ENCODE assay signal across 9 cellular contexts in genomic region chrX:155262970-155263754, GRCh38. TPM values are rescaled to one million over a fixed set of nuclear protein-coding genes. Genes with fewer than 3 reads are reported as not detected.
DNase-seq lines count a peak whose midpoint lies in the region; ATAC-seq and TF ChIP-seq lines count a peak whose summit lies in the region.
"Had no signal": no experiment of that assay in that cellular context is flagged by ENCODE, and none has a peak within 500 bp of the region (broad histone marks: within the 10 kb centered on the region; RNA-seq: fewer than 3 reads in every experiment).

No MANE protein-coding gene starts in this region.

- in situ Hi-C loops in transverse colon (cut with MboI; ENCODE audit: low pct_ligation_motif_present in 1 of 4, low pct_unique_long_range_greater_than_20kb in 1 of 4, low sequenced_read_pairs in 3 of 4), result no loop called here

- no peaks in the 10 kb centered on the region for H3K27me3 Mint-ChIP-seq in T-cell

- 36 to 38% methylated on average over 5 of the region's 5 CpGs for WGBS in esophagus squamous epithelium, 2 donors
- 20 to 42% methylated on average over 1 to 5 of the region's 5 CpGs for WGBS in transverse colon (ENCODE audit: low coverage in 1 of 2), 2 donors

- H3K27me3 ChIP-seq in BLaER1 (peaks cover 10% of the 10 kb centered on the region; the same call in 1 of the 2 replicates), esophagus squamous epithelium (peaks cover 0 to 5% (median 0%) of the 10 kb centered on the region in 4 donors), transverse colon (peaks cover 9% of the 10 kb centered on the region)

- H3K27ac ChIP-seq in BLaER1 (peak overlapping the region; percentile 72; the same call in 1 of the 2 replicates), esophagus squamous epithelium (no peak overlapping the region), transverse colon (no peak overlapping the region)

- H3K27ac Mint-ChIP-seq in T-cell, result peak overlapping the region; percentile 71 to 83

- no peaks in the 10 kb centered on the region for H4K20me1 ChIP-seq in BLaER1

- intact Hi-C loops in esophagus squamous epithelium (cut with DNase I), result no loop called here
- intact Hi-C loops in transverse colon (cut with DNase I; ENCODE audit: low total_unique reads), result no loop called here

- TF ChIP-seq POLR2A in esophagus squamous epithelium (IDR thresholded peaks at IDR 0.05) (no peak), transverse colon (IDR thresholded peaks at IDR 0.05) (no peak)

- H3K4me2 ChIP-seq in BLaER1, result peak overlapping the region; percentile 69

- H3K9me3 ChIP-seq in BLaER1, result no peaks in the 10 kb centered on the region
- no peaks in the 10 kb centered on the region for H3K9me3 ChIP-seq in iPS-18c (ENCODE audit: control insufficient read depth, insufficient read depth, low read length)
- no peaks in the 10 kb centered on the region for H3K9me3 ChIP-seq in esophagus squamous epithelium
- H3K9me3 ChIP-seq in transverse colon, result no peaks in the 10 kb centered on the region

- POLR2A ChIA-PET in T-cell (lab: Charles Lee), result no interaction called here

- TF ChIP-seq EP300 in transverse colon (IDR thresholded peaks at IDR 0.05; ENCODE audit: low read depth), result no peak

- H3K9ac ChIP-seq in BLaER1, result peak overlapping the region; percentile 80

- TF ChIP-seq CTCF in esophagus squamous epithelium (IDR thresholded peaks at IDR 0.05), result no peak
- TF ChIP-seq CTCF in transverse colon (IDR thresholded peaks at IDR 0.05), result no peak

- H3K36me3 ChIP-seq in BLaER1, result peaks cover 11% of the 10 kb centered on the region; the same call in 1 of the 2 replicates
- no peaks in the 10 kb centered on the region for H3K36me3 ChIP-seq in esophagus squamous epithelium
- no peaks in the 10 kb centered on the region for H3K36me3 ChIP-seq in transverse colon

- peak; percentile 47 for ATAC-seq in GM21529 (IDR thresholded peaks at IDR 0.05; ENCODE audit: unreplicated experiment)
- peak; percentile 43 to 62 (median 53) for ATAC-seq in T-cell (replicated peaks in 1 of 4)
- no peak for ATAC-seq in HG03097 (IDR thresholded peaks at IDR 0.05; ENCODE audit: low FRiP score, unreplicated experiment)
- ATAC-seq in HG03095 (IDR thresholded peaks at IDR 0.05; ENCODE audit: unreplicated experiment), result no peak

- peaks cover 8% of the 10 kb centered on the region for H3K36me3 Mint-ChIP-seq in T-cell

- peaks cover 7 to 35% (median 27%) of the 10 kb centered on the region in 3 donors for H3K4me1 Mint-ChIP-seq in T-cell

- CTCF ChIA-PET in T-cell (lab: Charles Lee), result no interaction called here

- H3K4me3 ChIP-seq in BLaER1, result peak overlapping the region; percentile 77
- H3K4me3 ChIP-seq in iPS-18c (ENCODE audit: insufficient read depth, low read depth, low read length), result peak overlapping the region; percentile 77
- H3K4me3 ChIP-seq in esophagus squamous epithelium, result peak overlapping the region in 2 of 4 donors; percentile 38 to 60
- H3K4me3 ChIP-seq in transverse colon, result no peak overlapping the region

- peak overlapping the region; percentile 56 to 85 (median 75) for H3K4me3 Mint-ChIP-seq in T-cell

- H3K9me3 Mint-ChIP-seq in T-cell, result no peaks in the 10 kb centered on the region

- no peaks in the 10 kb centered on the region for H3K4me1 ChIP-seq in BLaER1
- no peaks in the 10 kb centered on the region for H3K4me1 ChIP-seq in esophagus squamous epithelium
- H3K4me1 ChIP-seq in transverse colon, result no peaks in the 10 kb centered on the region

- DNase-seq in T-cell (peak in 2 of 34 experiments; percentile 1), esophagus squamous epithelium (lab: John Stamatoyannopoulos, UW) (no peak), transverse colon (no peak)

RNA-seq across cellular contexts. Expression of gene RAB39B, which starts 1.1 kb away (rescaled TPM):
- total RNA-seq in T-cell, result 10 to 100 TPM in 3 of 5 donors, 1 to 10 TPM in 2; 5.5 to 13.4 (median 12.8) TPM
- under 1 TPM; 0.08 to 0.41 (median 0.28) TPM for total RNA-seq in esophagus squamous epithelium
- 1 to 10 TPM in 1 of 4 donors, under 1 TPM in 1, not detected in 2; 0.41 to 1.4 TPM for total RNA-seq in transverse colon
- total RNA-seq: pulmonary artery endothelial cell had no signal

RNA-seq across cellular contexts. Expression of gene VBP1, which starts 46.9 kb away (rescaled TPM):
- total RNA-seq in T-cell (10 to 100 TPM; 22.6 to 31.8 (median 26.0) TPM), esophagus squamous epithelium (10 to 100 TPM; 18.8 to 45.5 (median 32.9) TPM), transverse colon (10 to 100 TPM in 3 of 4 donors, 1 to 10 TPM in 1; 6.0 to 24.5 (median 22.3) TPM)

Comparison
In these comparisons a context has a peak if more than half of its experiments do, and no peak if none do; other contexts are left out.
1. H3K4me3 ChIP-seq: peak in BLaER1 (single experiment) and iPS-18c (single experiment); none in transverse colon (0 of 4).
2. ATAC-seq: peak in GM21529 (single experiment) and T-cell (4 of 4); none in HG03097 (single experiment) and HG03095 (single experiment).